ENCODE assay signal across 1 cellular context in genomic region chr19:4559569-4559968, GRCh38.
TF ChIP-seq lines count a peak whose summit lies in the region.

A gene with protein sequence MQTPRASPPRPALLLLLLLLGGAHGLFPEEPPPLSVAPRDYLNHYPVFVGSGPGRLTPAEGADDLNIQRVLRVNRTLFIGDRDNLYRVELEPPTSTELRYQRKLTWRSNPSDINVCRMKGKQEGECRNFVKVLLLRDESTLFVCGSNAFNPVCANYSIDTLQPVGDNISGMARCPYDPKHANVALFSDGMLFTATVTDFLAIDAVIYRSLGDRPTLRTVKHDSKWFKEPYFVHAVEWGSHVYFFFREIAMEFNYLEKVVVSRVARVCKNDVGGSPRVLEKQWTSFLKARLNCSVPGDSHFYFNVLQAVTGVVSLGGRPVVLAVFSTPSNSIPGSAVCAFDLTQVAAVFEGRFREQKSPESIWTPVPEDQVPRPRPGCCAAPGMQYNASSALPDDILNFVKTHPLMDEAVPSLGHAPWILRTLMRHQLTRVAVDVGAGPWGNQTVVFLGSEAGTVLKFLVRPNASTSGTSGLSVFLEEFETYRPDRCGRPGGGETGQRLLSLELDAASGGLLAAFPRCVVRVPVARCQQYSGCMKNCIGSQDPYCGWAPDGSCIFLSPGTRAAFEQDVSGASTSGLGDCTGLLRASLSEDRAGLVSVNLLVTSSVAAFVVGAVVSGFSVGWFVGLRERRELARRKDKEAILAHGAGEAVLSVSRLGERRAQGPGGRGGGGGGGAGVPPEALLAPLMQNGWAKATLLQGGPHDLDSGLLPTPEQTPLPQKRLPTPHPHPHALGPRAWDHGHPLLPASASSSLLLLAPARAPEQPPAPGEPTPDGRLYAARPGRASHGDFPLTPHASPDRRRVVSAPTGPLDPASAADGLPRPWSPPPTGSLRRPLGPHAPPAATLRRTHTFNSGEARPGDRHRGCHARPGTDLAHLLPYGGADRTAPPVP (minus strand): TSS chr19:4559684. CDS start chr19:4558457, 1,227 bp downstream.

TF ChIP-seq in IMR-90, 13 proteins besides CTCF, POLR2A, EP300 and RAD21 (continued from another document):
- TF ChIP-seq, protein P1, sequence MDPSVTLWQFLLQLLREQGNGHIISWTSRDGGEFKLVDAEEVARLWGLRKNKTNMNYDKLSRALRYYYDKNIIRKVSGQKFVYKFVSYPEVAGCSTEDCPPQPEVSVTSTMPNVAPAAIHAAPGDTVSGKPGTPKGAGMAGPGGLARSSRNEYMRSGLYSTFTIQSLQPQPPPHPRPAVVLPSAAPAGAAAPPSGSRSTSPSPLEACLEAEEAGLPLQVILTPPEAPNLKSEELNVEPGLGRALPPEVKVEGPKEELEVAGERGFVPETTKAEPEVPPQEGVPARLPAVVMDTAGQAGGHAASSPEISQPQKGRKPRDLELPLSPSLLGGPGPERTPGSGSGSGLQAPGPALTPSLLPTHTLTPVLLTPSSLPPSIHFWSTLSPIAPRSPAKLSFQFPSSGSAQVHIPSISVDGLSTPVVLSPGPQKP (IDR thresholded peaks at IDR 0.05; ENCODE audit: borderline replicate concordance, low read depth, low read length), result no peak
- TF ChIP-seq RFX5 (IDR thresholded peaks at IDR 0.05; ENCODE audit: low read depth, low read length), result no peak
